In the genomic region with DNA sequence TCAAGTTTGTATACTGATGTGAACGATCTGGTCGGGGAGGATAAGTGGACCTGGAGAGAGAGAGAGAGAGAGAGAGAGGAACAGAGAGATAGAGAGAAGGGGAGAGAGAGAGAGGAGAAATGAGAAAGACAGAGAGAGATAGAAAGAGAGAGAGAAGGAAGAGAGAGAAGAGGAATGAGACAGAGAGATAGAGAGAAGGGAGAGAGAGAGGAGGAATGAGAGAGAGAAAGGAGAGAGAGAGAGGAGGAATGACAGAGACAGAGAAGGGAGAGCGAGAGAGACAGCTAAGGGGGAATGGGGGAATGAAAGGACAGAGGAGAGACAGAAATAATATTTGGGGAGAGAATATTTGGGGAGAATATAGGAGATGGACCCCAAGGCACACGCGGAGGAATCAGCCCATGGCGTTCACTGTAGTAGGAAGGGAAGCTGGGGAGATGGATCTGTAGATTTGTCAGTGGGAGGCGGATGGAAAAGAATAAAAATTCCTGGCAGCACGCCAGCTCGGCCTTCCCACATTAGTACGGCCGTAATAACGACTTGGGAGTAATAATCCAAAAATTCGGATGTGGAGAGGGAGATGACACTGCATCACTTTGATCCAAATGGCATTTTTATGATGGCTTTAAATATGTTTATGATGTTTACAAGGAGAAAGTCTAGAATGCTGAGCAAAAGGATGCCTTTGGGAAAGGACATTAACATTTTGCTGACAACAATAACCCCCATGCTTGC, we compare ENCODE assay signal across 22 cellular contexts.
DNase-seq lines count a peak whose midpoint lies in the region; TF ChIP-seq lines count a peak whose summit lies in the region.
"Had no signal": no experiment of that assay in that cellular context is flagged by ENCODE, and none has a peak within 500 bp of the region (broad histone marks: within the 10 kb centered on the region; RNA-seq: fewer than 3 reads in every experiment).

No MANE protein-coding gene starts in this region.

- peaks cover 0 to 16% (median 0%) of the 10 kb centered on the region in 4 donors for H3K27me3 ChIP-seq in esophagus squamous epithelium

- no peak overlapping the region for H3K4me3 Mint-ChIP-seq in activated naive CD4-positive, alpha-beta T cell treated with anti-CD3 and anti-CD28 coated beads, Interleukin-2, amount 50 U/mL, for 24 hours
- H3K4me3 Mint-ChIP-seq: GM23338 had no signal

- no peak for DNase-seq in activated naive CD4-positive, alpha-beta T cell treated with anti-CD3 and anti-CD28 coated beads, Interleukin-2, amount 50 U/mL, for 16 hours
- DNase-seq in NCI-H69 (lab: John Stamatoyannopoulos, UW) (peak; percentile 47), fibroblast of pulmonary artery (ENCODE audit: low read depth) (peak; percentile 3), esophagus squamous epithelium (lab: John Stamatoyannopoulos, UW) (no peak), Ammon's horn (ENCODE audit: low spot score) (no peak)
- DNase-seq in activated T-cell treated with anti-CD3 and anti-CD28 coated beads, Interleukin-2, amount 50 U/mL, for 48 hours, result no peak
- no peak for DNase-seq in activated effector memory CD4-positive, alpha-beta T cell treated with anti-CD3 and anti-CD28 coated beads, Interleukin-2, amount 50 U/mL, for 16 hours
- DNase-seq: DMS153, HCEC 1CT, NCI-H1436 treated with DMSO at 0.1 percent for 48 hours, NCI-H2029, NCI-H2171, NCI-H446 treated with DMSO at 0.1 percent for 48 hours, NCI-H82, OCI-M1, SHP77 had no signal

- H3K4me3 ChIP-seq in fibroblast of pulmonary artery (replicated peaks; ENCODE audit: low read depth, low read length) (no peak overlapping the region), esophagus squamous epithelium (no peak overlapping the region)
- H3K4me3 ChIP-seq: A549, GM23338, SK-N-MC had no signal

- H3K9me3 ChIP-seq in esophagus squamous epithelium, result no peaks in the 10 kb centered on the region

- TF ChIP-seq POLR2A in esophagus squamous epithelium (IDR thresholded peaks at IDR 0.05), result no peak

- H3K9me3 Mint-ChIP-seq in activated naive CD4-positive, alpha-beta T cell treated with anti-CD3 and anti-CD28 coated beads, Interleukin-2, amount 50 U/mL, for 24 hours, result peaks cover 13% of the 10 kb centered on the region

- intact Hi-C loops in esophagus squamous epithelium (cut with DNase I), result no loop called here

- peaks cover 6% of the 10 kb centered on the region for H3K27me3 Mint-ChIP-seq in activated naive CD4-positive, alpha-beta T cell treated with anti-CD3 and anti-CD28 coated beads, Interleukin-2, amount 50 U/mL, for 24 hours

- H3K36me3 ChIP-seq in esophagus squamous epithelium, result no peaks in the 10 kb centered on the region

- H3K27ac ChIP-seq in esophagus squamous epithelium, result no peak overlapping the region
- H3K27ac ChIP-seq: A549, C4-2B, KMS-11, SK-N-MC had no signal

- 73% methylated on average over 13 of the region's 13 CpGs for WGBS in esophagus squamous epithelium, 2 donors

- H3K27ac Mint-ChIP-seq in activated naive CD4-positive, alpha-beta T cell treated with anti-CD3 and anti-CD28 coated beads, Interleukin-2, amount 50 U/mL, for 24 hours, result peak overlapping the region; percentile 1
- H3K27ac Mint-ChIP-seq: GM23338 had no signal

- H3K4me1 ChIP-seq in esophagus squamous epithelium, result no peaks in the 10 kb centered on the region

- no peaks in the 10 kb centered on the region for H3K4me1 Mint-ChIP-seq in activated naive CD4-positive, alpha-beta T cell treated with anti-CD3 and anti-CD28 coated beads, Interleukin-2, amount 50 U/mL, for 24 hours

- no peaks in the 10 kb centered on the region for H3K36me3 Mint-ChIP-seq in activated naive CD4-positive, alpha-beta T cell treated with anti-CD3 and anti-CD28 coated beads, Interleukin-2, amount 50 U/mL, for 24 hours

- TF ChIP-seq CTCF in fibroblast of pulmonary artery (IDR thresholded peaks at IDR 0.05; ENCODE audit: low read length, missing control alignments), result no peak
- no peak for TF ChIP-seq CTCF in esophagus squamous epithelium (IDR thresholded peaks at IDR 0.05)

Comparison
In these comparisons a context has a peak if more than half of its experiments do, and no peak if none do; other contexts are left out.
1. DNase-seq: peak in NCI-H69 (single experiment) and fibroblast of pulmonary artery (single experiment); none in activated naive CD4-positive, alpha-beta T cell treated with anti-CD3 and anti-CD28 coated beads, Interleukin-2, amount 50 U/mL, for 16 hours (single experiment), esophagus squamous epithelium (single experiment), Ammon's horn (single experiment), activated T-cell treated with anti-CD3 and anti-CD28 coated beads, Interleukin-2, amount 50 U/mL, for 48 hours (0 of 2) and activated effector memory CD4-positive, alpha-beta T cell treated with anti-CD3 and anti-CD28 coated beads, Interleukin-2, amount 50 U/mL, for 16 hours (single experiment).